12 cellular contexts compared by ENCODE assay signal in the genomic region with DNA sequence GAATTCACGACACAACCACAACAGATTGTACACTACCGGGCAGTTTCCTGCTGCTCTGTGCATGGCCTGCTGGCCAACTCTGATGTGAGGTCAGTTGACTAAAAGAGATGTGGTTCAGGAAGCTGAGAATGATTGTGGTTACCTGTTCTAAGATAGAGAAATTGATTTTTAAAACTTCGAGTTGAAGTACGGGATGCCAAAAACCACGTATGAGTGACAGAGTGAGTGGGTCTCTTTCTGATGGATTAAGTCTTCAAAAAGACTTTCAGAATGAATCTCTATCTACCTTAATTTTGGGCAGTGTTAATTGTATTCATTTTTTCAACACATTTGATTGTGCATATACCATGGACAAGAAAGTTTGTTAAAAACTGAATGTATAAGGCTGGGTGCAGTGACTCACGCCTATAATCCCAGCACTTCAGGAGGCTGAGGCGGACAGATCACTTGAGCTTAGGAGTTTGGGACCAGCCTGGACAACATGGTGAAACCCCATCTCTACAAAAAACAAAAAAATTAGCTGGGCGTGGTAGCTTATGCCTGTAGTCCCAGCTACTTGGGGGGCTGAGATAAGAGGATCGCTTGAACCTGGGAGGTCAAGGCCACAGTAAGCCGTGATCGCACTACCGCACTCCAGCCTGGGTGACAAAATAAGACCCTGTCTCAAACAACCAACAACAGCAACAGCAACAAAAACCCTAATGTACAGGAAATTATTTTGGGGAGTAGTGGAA.
DNase-seq lines count a peak whose midpoint lies in the region; ATAC-seq and TF ChIP-seq lines count a peak whose summit lies in the region.
"Had no signal": no experiment of that assay in that cellular context is flagged by ENCODE, and none has a peak within 500 bp of the region (broad histone marks: within the 10 kb centered on the region; RNA-seq: fewer than 3 reads in every experiment).

No MANE protein-coding gene starts in this region.

- H3K9ac ChIP-seq in mesendoderm (ENCODE audit: low read length) = no peak overlapping the region

- peak; percentile 88 to 96 for ATAC-seq in activated naive CD4-positive, alpha-beta T cell treated with anti-CD3 and anti-CD28 coated beads, Interleukin-2, amount 50 U/mL, for 72 hours
- ATAC-seq in HG03097 (IDR thresholded peaks at IDR 0.05; ENCODE audit: low FRiP score, unreplicated experiment) (peak; percentile 71), gastrocnemius medialis (no peak)
- peak; percentile 74 for ATAC-seq in activated CD8-positive, alpha-beta T cell treated with anti-CD3 and anti-CD28 coated beads for 36 hours

- no peaks in the 10 kb centered on the region for H3K9me3 ChIP-seq in gastrocnemius medialis
- H3K9me3 ChIP-seq: pancreas had no signal

- in situ Hi-C loops in gastrocnemius medialis (cut with MboI; ENCODE audit: low sequenced_read_pairs in 4 of 4) = loop anchor here in 2 of 4 donors (25.0 kb wide), 1 partner anchor 266 kb away; no protein-coding TSS in a partner anchor

- no peak overlapping the region for H2BK5ac ChIP-seq in mesendoderm (ENCODE audit: low read length)

- no peak overlapping the region for H3K4ac ChIP-seq in mesendoderm (ENCODE audit: low read depth, low read length)

- no CpG with 5 or more reads among the region's 12 CpGs for WGBS in mesendoderm (ENCODE audit: extremely low coverage, insufficient coverage, low lambda C conversion rate)

- H3K4me1 ChIP-seq in gastrocnemius medialis = no peaks in the 10 kb centered on the region
- H3K4me1 ChIP-seq in mesendoderm (ENCODE audit: control insufficient read depth, low read depth, low read length) = no peaks in the 10 kb centered on the region

- no peak overlapping the region for H3K23ac ChIP-seq in mesendoderm (ENCODE audit: low read length)

- no peaks in the 10 kb centered on the region for H3K27me3 ChIP-seq in gastrocnemius medialis
- H3K27me3 ChIP-seq in mesendoderm (ENCODE audit: insufficient read depth, low read length, poor library complexity) = no peaks in the 10 kb centered on the region
- H3K27me3 ChIP-seq: pancreas had no signal

- no peak overlapping the region for H3K4me2 ChIP-seq in mesendoderm (ENCODE audit: low read length)

- no peak overlapping the region for H4K8ac ChIP-seq in mesendoderm (ENCODE audit: low read depth, low read length)

- H2BK15ac ChIP-seq in mesendoderm (replicated peaks; ENCODE audit: low read depth) = no peak overlapping the region

- DNase-seq in activated naive CD4-positive, alpha-beta T cell treated with anti-CD3 and anti-CD28 coated beads, Interleukin-2, amount 50 U/mL, for 72 hours (ENCODE audit: low spot score in 2 of 2) = no peak
- no peak for DNase-seq in activated naive CD4-positive, alpha-beta T cell (lab: John Stamatoyannopoulos, UW)
- DNase-seq in activated CD8-positive, alpha-beta T cell treated with anti-CD3 and anti-CD28 coated beads for 36 hours = peak; percentile 24
- no peak for DNase-seq in gastrocnemius medialis
- DNase-seq in mesendoderm = no peak
- no peak for DNase-seq in NCI-H2227 (lab: John Stamatoyannopoulos, UW; ENCODE audit: unreplicated experiment)
- no peak for DNase-seq in stimulated activated CD4-positive, alpha-beta T cell treated with anti-CD3 and anti-CD28 coated beads, Interleukin-4, amount 100 ng/mL, for 24 hours
- DNase-seq: GDM1, islet precursor cell, NCI-H446, pancreas had no signal

- no peaks in the 10 kb centered on the region for H3K36me3 Mint-ChIP-seq in activated naive CD4-positive, alpha-beta T cell treated with anti-CD3 and anti-CD28 coated beads, Interleukin-2, amount 50 U/mL, for 72 hours
- H3K36me3 Mint-ChIP-seq in activated CD8-positive, alpha-beta T cell treated with anti-CD3 and anti-CD28 coated beads for 36 hours (ENCODE audit: low read depth) = no peaks in the 10 kb centered on the region

- H3K18ac ChIP-seq in mesendoderm (ENCODE audit: low read length) = no peak overlapping the region

- H4K5ac ChIP-seq in mesendoderm (ENCODE audit: low read length) = no peak overlapping the region

- H3K79me2 ChIP-seq in mesendoderm (ENCODE audit: control insufficient read depth, insufficient read depth, low read length) = no peaks in the 10 kb centered on the region

- intact Hi-C loops in activated CD8-positive, alpha-beta T cell treated with anti-CD3 and anti-CD28 coated beads for 36 hours (cut with micrococcal nuclease) = no loop called here
- intact Hi-C loops in gastrocnemius medialis (cut with DNase I; ENCODE audit: low total_unique reads) = no loop called here

- H3K4me1 Mint-ChIP-seq in activated CD8-positive, alpha-beta T cell treated with anti-CD3 and anti-CD28 coated beads for 36 hours (ENCODE audit: low read depth) = peaks cover 18% of the 10 kb centered on the region

- H3K27ac ChIP-seq in gastrocnemius medialis = no peak overlapping the region
- no peak overlapping the region for H3K27ac ChIP-seq in mesendoderm (ENCODE audit: low read depth, low read length)

- H3K4me3 Mint-ChIP-seq in activated CD8-positive, alpha-beta T cell treated with anti-CD3 and anti-CD28 coated beads for 36 hours = no peak overlapping the region

- H3K36me3 ChIP-seq in gastrocnemius medialis (no peaks in the 10 kb centered on the region), mesendoderm (ENCODE audit: control insufficient read depth, insufficient read depth, low read length) (no peaks in the 10 kb centered on the region)
- H3K36me3 ChIP-seq: pancreas had no signal

- TF ChIP-seq CTCF in activated CD8-positive, alpha-beta T cell treated with anti-CD3 and anti-CD28 coated beads for 36 hours (IDR thresholded peaks at IDR 0.05) = no peak
- TF ChIP-seq CTCF in gastrocnemius medialis (IDR thresholded peaks at IDR 0.05 in 4 of 5, conservative IDR thresholded peaks at IDR 0.05 in 1 of 5) = no peak

- H3K56ac ChIP-seq in mesendoderm (ENCODE audit: low read length) = no peak overlapping the region

- H3K27ac Mint-ChIP-seq in activated naive CD4-positive, alpha-beta T cell treated with anti-CD3 and anti-CD28 coated beads, Interleukin-2, amount 50 U/mL, for 72 hours = no peak overlapping the region
- H3K27ac Mint-ChIP-seq in activated CD8-positive, alpha-beta T cell treated with anti-CD3 and anti-CD28 coated beads for 36 hours = peak overlapping the region; percentile 25

- no peaks in the 10 kb centered on the region for H3K79me1 ChIP-seq in mesendoderm (ENCODE audit: low read length)

- H3K9me3 Mint-ChIP-seq in activated naive CD4-positive, alpha-beta T cell treated with anti-CD3 and anti-CD28 coated beads, Interleukin-2, amount 50 U/mL, for 72 hours = no peaks in the 10 kb centered on the region
- H3K9me3 Mint-ChIP-seq in activated CD8-positive, alpha-beta T cell treated with anti-CD3 and anti-CD28 coated beads for 36 hours = no peaks in the 10 kb centered on the region

- H3K27me3 Mint-ChIP-seq in activated CD8-positive, alpha-beta T cell treated with anti-CD3 and anti-CD28 coated beads for 36 hours = no peaks in the 10 kb centered on the region

- POLR2A ChIA-PET in activated CD8-positive, alpha-beta T cell treated with anti-CD3 and anti-CD28 coated beads for 36 hours (lab: Charles Lee) = no interaction called here

- H3K4me3 ChIP-seq in gastrocnemius medialis (no peak overlapping the region), mesendoderm (ENCODE audit: low read length) (no peak overlapping the region)
- H3K4me3 ChIP-seq: pancreas had no signal

- no peak overlapping the region for H2AK5ac ChIP-seq in mesendoderm (ENCODE audit: low read length)

- H2BK120ac ChIP-seq in mesendoderm (ENCODE audit: low read depth, low read length) = no peak overlapping the region

- CTCF ChIA-PET in activated CD8-positive, alpha-beta T cell treated with anti-CD3 and anti-CD28 coated beads for 36 hours (lab: Charles Lee) = interaction anchor here (0.7 to 1.2 kb wide), 2 partner anchors 9 to 11 kb away, joined by 3 to 4 read pairs; no protein-coding TSS in a partner anchor

- no peak for TF ChIP-seq POLR2A in gastrocnemius medialis (IDR thresholded peaks at IDR 0.05)

Comparison
In these comparisons a context has a peak if more than half of its experiments do, and no peak if none do; other contexts are left out.
1. ATAC-seq: peak in activated naive CD4-positive, alpha-beta T cell treated with anti-CD3 and anti-CD28 coated beads, Interleukin-2, amount 50 U/mL, for 72 hours (2 of 2), HG03097 (single experiment) and activated CD8-positive, alpha-beta T cell treated with anti-CD3 and anti-CD28 coated beads for 36 hours (single experiment); none in gastrocnemius medialis (0 of 2).